Comparison of ENCODE assay signal across 8 cellular contexts in genomic region chr4:5707366-5708133, GRCh38. TPM values are rescaled to one million over a fixed set of nuclear protein-coding genes. Genes with fewer than 3 reads are reported as not detected.
A peak's percentile ranks its signal among the peaks of the same experiment; 100 is the strongest.
DNase-seq lines count a peak whose midpoint lies in the region; ATAC-seq, FAIRE-seq and TF ChIP-seq lines count a peak whose summit lies in the region.

No MANE protein-coding gene starts in this region.

- H3K27ac ChIP-seq in right atrium auricular region, result peak overlapping the region; percentile 83 to 84
- no peak overlapping the region for H3K27ac ChIP-seq in small intestine (ENCODE audit: low read depth in 1 of 2, low read length in 1 of 2)

- DNase-seq in GM06990 (ENCODE audit: extremely low read depth, insufficient read length), result peak; percentile 44
- DNase-seq in activated CD8-positive, alpha-beta T cell treated with anti-CD3 and anti-CD28 coated beads for 36 hours, result no peak
- DNase-seq in right atrium auricular region (ENCODE audit: low spot score), result no peak
- no peak for DNase-seq in retinal pigment epithelial cell (ENCODE audit: low read depth)
- DNase-seq in iPS-NIHi7 (ENCODE audit: extremely low spot score), result no peak
- DNase-seq in stimulated activated naive CD4-positive, alpha-beta T cell (lab: John Stamatoyannopoulos, UW), result no peak
- no peak for DNase-seq in small intestine

- ATAC-seq in activated CD8-positive, alpha-beta T cell treated with anti-CD3 and anti-CD28 coated beads for 36 hours, result no peak
- ATAC-seq in HG02610 (IDR thresholded peaks at IDR 0.05; ENCODE audit: unreplicated experiment), result no peak

- H3K36me3 ChIP-seq in GM06990 (ENCODE audit: control insufficient read depth, insufficient read depth, low read length), result no peaks in the 10 kb centered on the region; the same call in 1 of the 2 replicates
- no peaks in the 10 kb centered on the region for H3K36me3 ChIP-seq in right atrium auricular region
- no peaks in the 10 kb centered on the region for H3K36me3 ChIP-seq in small intestine (ENCODE audit: control insufficient read depth in 2 of 2, insufficient read depth in 2 of 2, low read length in 2 of 2)

- H3K27me3 Mint-ChIP-seq in activated CD8-positive, alpha-beta T cell treated with anti-CD3 and anti-CD28 coated beads for 36 hours, result peaks cover 40% of the 10 kb centered on the region

- peak overlapping the region; percentile 48 for H3K4me3 Mint-ChIP-seq in activated CD8-positive, alpha-beta T cell treated with anti-CD3 and anti-CD28 coated beads for 36 hours

- H3K4me1 ChIP-seq in right atrium auricular region (peaks cover 0 to 36% of the 10 kb centered on the region in 2 donors), small intestine (ENCODE audit: control insufficient read depth in 2 of 2, insufficient read depth in 1 of 2, low read depth in 1 of 2, low read length in 1 of 2) (no peaks in the 10 kb centered on the region)

- H3K4me1 Mint-ChIP-seq in activated CD8-positive, alpha-beta T cell treated with anti-CD3 and anti-CD28 coated beads for 36 hours (ENCODE audit: low read depth), result peaks cover 20% of the 10 kb centered on the region

- WGBS in small intestine, 3 donors, result 17 to 31% (median 26%) methylated on average over 21 of the region's 21 CpGs

- FAIRE-seq in small intestine (lab: Jason Lieb, UNC), result no peak

- TF ChIP-seq CTCF in GM06990 (IDR thresholded peaks at IDR 0.05; ENCODE audit: insufficient read depth, low read length, poor library complexity, severe bottlenecking), result no peak
- no peak for TF ChIP-seq CTCF in activated CD8-positive, alpha-beta T cell treated with anti-CD3 and anti-CD28 coated beads for 36 hours (IDR thresholded peaks at IDR 0.05)
- no peak for TF ChIP-seq CTCF in right atrium auricular region (IDR thresholded peaks at IDR 0.05)
- TF ChIP-seq CTCF in retinal pigment epithelial cell (conservative IDR thresholded peaks at IDR 0.05; ENCODE audit: low read depth, low read length), result no peak

- intact Hi-C loops in activated CD8-positive, alpha-beta T cell treated with anti-CD3 and anti-CD28 coated beads for 36 hours (cut with micrococcal nuclease), result no loop called here

- peaks cover 4% of the 10 kb centered on the region for H3K9me3 Mint-ChIP-seq in activated CD8-positive, alpha-beta T cell treated with anti-CD3 and anti-CD28 coated beads for 36 hours

- H3K4me3 ChIP-seq in GM06990 (replicated peaks; ENCODE audit: low read depth, low read length), result peak overlapping the region; percentile 64
- H3K4me3 ChIP-seq in right atrium auricular region, result peak overlapping the region; percentile 65 to 82
- H3K4me3 ChIP-seq in retinal pigment epithelial cell (ENCODE audit: low read length), result peak overlapping the region; percentile 65
- H3K4me3 ChIP-seq in small intestine (ENCODE audit: low read depth in 1 of 2, low read length in 2 of 2), result peak overlapping the region in 1 of 2 donors; percentile 37

- H3K9me3 ChIP-seq in right atrium auricular region (no peaks in the 10 kb centered on the region), small intestine (ENCODE audit: control insufficient read depth, low read depth) (no peaks in the 10 kb centered on the region)

- POLR2A ChIA-PET in activated CD8-positive, alpha-beta T cell treated with anti-CD3 and anti-CD28 coated beads for 36 hours (lab: Charles Lee), result interaction anchor here (0.6 kb wide), 1 partner anchor 30 kb away, joined by 3 read pairs; no protein-coding TSS in a partner anchor

- H3K27ac Mint-ChIP-seq in activated CD8-positive, alpha-beta T cell treated with anti-CD3 and anti-CD28 coated beads for 36 hours, result no peak overlapping the region

- CTCF ChIA-PET in activated CD8-positive, alpha-beta T cell treated with anti-CD3 and anti-CD28 coated beads for 36 hours (lab: Charles Lee), result no interaction called here

- no peaks in the 10 kb centered on the region for H3K27me3 ChIP-seq in GM06990 (replicated peaks; ENCODE audit: control insufficient read depth, insufficient read depth, low read length)
- H3K27me3 ChIP-seq in right atrium auricular region, result no peaks in the 10 kb centered on the region
- H3K27me3 ChIP-seq in small intestine (ENCODE audit: control insufficient read depth in 2 of 2, insufficient read depth in 2 of 2, low read length in 2 of 2), result peaks cover 2 to 9% of the 10 kb centered on the region in 2 donors

- H3K36me3 Mint-ChIP-seq in activated CD8-positive, alpha-beta T cell treated with anti-CD3 and anti-CD28 coated beads for 36 hours (ENCODE audit: low read depth), result no peaks in the 10 kb centered on the region

RNA-seq across cellular contexts. Expression of gene EVC2, which starts 0.8 kb away (rescaled TPM):
- 1 to 10 TPM in 1 of 2 experiments, under 1 TPM in 1; 0.83 to 1.3 TPM for total RNA-seq in activated CD8-positive, alpha-beta T cell treated with anti-CD3 and anti-CD28 coated beads for 36 hours
- total RNA-seq in right atrium auricular region, result 1 to 10 TPM; 2.6 to 7.0 TPM
- 1 to 10 TPM in 1 of 3 donors, under 1 TPM in 1, not detected in 1; 0.27 to 1.3 TPM for polyA plus RNA-seq in small intestine

RNA-seq across cellular contexts. Expression of gene EVC, which starts 3.5 kb away (rescaled TPM):
- 1 to 10 TPM; 2.0 to 2.5 TPM for total RNA-seq in activated CD8-positive, alpha-beta T cell treated with anti-CD3 and anti-CD28 coated beads for 36 hours
- 10 to 100 TPM in 1 of 2 donors, 1 to 10 TPM in 1; 8.6 to 14.1 TPM for total RNA-seq in right atrium auricular region
- 1 to 10 TPM in 1 of 3 donors, under 1 TPM in 2; 0.22 to 2.0 (median 0.27) TPM for polyA plus RNA-seq in small intestine

Comparison
In these comparisons a context has a peak if more than half of its experiments do, and no peak if none do; other contexts are left out.
1. H3K27ac ChIP-seq: peak in right atrium auricular region (2 of 2); none in small intestine (0 of 2).